Comparison of ENCODE assay signal across 13 cellular contexts in genomic region chr18:6752200-6752873, GRCh38. TPM values are rescaled to one million over a fixed set of nuclear protein-coding genes. Genes with fewer than 3 reads are reported as not detected.
DNase-seq lines count a peak whose midpoint lies in the region; ATAC-seq and TF ChIP-seq lines count a peak whose summit lies in the region.
"Had no signal": no experiment of that assay in that cellular context is flagged by ENCODE, and none has a peak within 500 bp of the region (broad histone marks: within the 10 kb centered on the region; RNA-seq: fewer than 3 reads in every experiment).

No MANE protein-coding gene starts in this region.

- no peak for TF ChIP-seq CTCF in lung (IDR thresholded peaks at IDR 0.05; ENCODE audit: control extremely low read depth, extremely low read depth)
- no peak for TF ChIP-seq CTCF in suprapubic skin (IDR thresholded peaks at IDR 0.05)
- TF ChIP-seq CTCF in gastroesophageal sphincter (IDR thresholded peaks at IDR 0.05) = no peak

- H3K36me3 ChIP-seq in HUES48 (ENCODE audit: control insufficient read depth, insufficient read depth, low read length) = 0 out of 2 replicates have a peak, but pooled peaks cover 2% of the 10 kb centered on the region
- no peaks in the 10 kb centered on the region for H3K36me3 ChIP-seq in lung (ENCODE audit: control insufficient read depth in 2 of 2, insufficient read depth in 2 of 2, low read length in 2 of 2)
- H3K36me3 ChIP-seq in suprapubic skin = no peaks in the 10 kb centered on the region
- no peaks in the 10 kb centered on the region for H3K36me3 ChIP-seq in gastroesophageal sphincter
- H3K36me3 ChIP-seq: adrenal gland had no signal

- TF ChIP-seq POLR2A in suprapubic skin (IDR thresholded peaks at IDR 0.05) (no peak), gastroesophageal sphincter (IDR thresholded peaks at IDR 0.05) (no peak)

- H3K27ac ChIP-seq in HUES48 (ENCODE audit: low read depth, low read length) (peak overlapping the region; percentile 97), lung (ENCODE audit: low read depth in 1 of 2, low read length in 1 of 2) (peak overlapping the region in 1 of 2 donors; percentile 56), suprapubic skin (peak overlapping the region; percentile 12), gastroesophageal sphincter (no peak overlapping the region)

- peak overlapping the region; percentile 19; the same call in 1 of the 2 replicates for H3K4me3 ChIP-seq in HUES48 (ENCODE audit: low read depth, low read length)
- H3K4me3 ChIP-seq in lung = no peak overlapping the region
- no peak overlapping the region for H3K4me3 ChIP-seq in suprapubic skin
- H3K4me3 ChIP-seq in gastroesophageal sphincter = no peak overlapping the region
- H3K4me3 ChIP-seq: adrenal gland had no signal

- H3K27me3 ChIP-seq in HUES48 (ENCODE audit: control insufficient read depth, insufficient read depth, low read length) (no peaks in the 10 kb centered on the region), lung (ENCODE audit: control insufficient read depth, insufficient read depth) (no peaks in the 10 kb centered on the region), suprapubic skin (no peaks in the 10 kb centered on the region), gastroesophageal sphincter (no peaks in the 10 kb centered on the region)
- H3K27me3 ChIP-seq: adrenal gland had no signal

- peak overlapping the region; percentile 53 for H3K9ac ChIP-seq in HUES48 (ENCODE audit: low read depth, low read length)

- TF ChIP-seq EP300 in suprapubic skin (IDR thresholded peaks at IDR 0.05) (no peak), gastroesophageal sphincter (IDR thresholded peaks at IDR 0.05) (no peak)

- ATAC-seq in lung (ENCODE audit: insufficient read depth, low FRiP score) (peak; percentile 47), gastroesophageal sphincter (no peak)

- 48 to 52% methylated on average over 7 of the region's 7 CpGs for WGBS in lung, 2 donors
- 52% methylated on average over 7 of the region's 7 CpGs for WGBS in suprapubic skin
- WGBS in gastroesophageal sphincter (ENCODE audit: low coverage in 1 of 2), 2 donors = 27 to 35% methylated on average over 7 of the region's 7 CpGs

- DNase-seq in dermis blood vessel endothelial cell (peak; percentile 24), lung (ENCODE audit: low spot score) (no peak), suprapubic skin (ENCODE audit: low spot score in 2 of 2) (no peak), DMS114 treated with DMSO at 0.1 percent for 48 hours (lab: John Stamatoyannopoulos, UW; ENCODE audit: unreplicated experiment) (no peak), occipital lobe (lab: John Stamatoyannopoulos, UW) (no peak), amniotic stem cell (lab: John Stamatoyannopoulos, UW) (no peak)
- DNase-seq: activated CD4-positive, alpha-beta T cell treated with anti-CD3 and anti-CD28 coated beads, Interleukin-2, amount 50 U/mL, for 4 hours; adrenal gland; DMS79 treated with DMSO at 0.1 percent for 48 hours; hypothalamus; SHP77 had no signal

- peaks cover 56% of the 10 kb centered on the region for H3K4me1 ChIP-seq in HUES48 (ENCODE audit: control insufficient read depth, insufficient read depth, low read length)
- H3K4me1 ChIP-seq in lung (ENCODE audit: control insufficient read depth in 2 of 2, insufficient read depth in 2 of 2, low read length in 2 of 2) = peaks cover 0 to 2% of the 10 kb centered on the region in 2 donors
- peaks cover 9% of the 10 kb centered on the region for H3K4me1 ChIP-seq in suprapubic skin
- peaks cover 0 to 9% (median 0%) of the 10 kb centered on the region in 3 donors for H3K4me1 ChIP-seq in gastroesophageal sphincter

- peaks cover 9% of the 10 kb centered on the region for H3K9me3 ChIP-seq in HUES48 (ENCODE audit: control insufficient read depth, insufficient read depth, low read length)
- peaks cover 0 to 2% of the 10 kb centered on the region in 2 donors for H3K9me3 ChIP-seq in lung (ENCODE audit: control insufficient read depth in 2 of 2, insufficient read depth in 1 of 2, low read length in 1 of 2)
- no peaks in the 10 kb centered on the region for H3K9me3 ChIP-seq in suprapubic skin
- peaks cover 0 to 11% (median 0%) of the 10 kb centered on the region in 3 donors for H3K9me3 ChIP-seq in gastroesophageal sphincter
- H3K9me3 ChIP-seq: adrenal gland had no signal

RNA-seq across cellular contexts. Expression of gene ARHGAP28, which starts 22.8 kb away (rescaled TPM):
- total RNA-seq in dermis blood vessel endothelial cell = 4.3 and 7.9 TPM in 2 replicates
- 100 to 1,000 TPM in 1 of 2 donors, 1 to 10 TPM in 1; 9.4 to 123 TPM for total RNA-seq in lung
- polyA plus RNA-seq in lung = 1 to 10 TPM; 1.4 to 1.7 TPM
- 10 to 100 TPM in 1 of 4 donors, 1 to 10 TPM in 3; 2.5 to 11.1 (median 5.5) TPM for total RNA-seq in suprapubic skin
- 1 to 10 TPM in 2 of 4 donors, under 1 TPM in 2; 0.35 to 1.9 (median 1.1) TPM for total RNA-seq in gastroesophageal sphincter
- 21.2 TPM for total RNA-seq in occipital lobe

Comparison
In these comparisons a context has a peak if more than half of its experiments do, and no peak if none do; other contexts are left out.
1. H3K27ac ChIP-seq: peak in HUES48 (single experiment) and suprapubic skin (single experiment); none in gastroesophageal sphincter (0 of 4).